ENCODE assay signal across 11 cellular contexts in genomic region chr12:48810817-48811453, GRCh38. TPM values are rescaled to one million over a fixed set of nuclear protein-coding genes. Genes with fewer than 3 reads are reported as not detected.
DNase-seq lines count a peak whose midpoint lies in the region; ATAC-seq and TF ChIP-seq lines count a peak whose summit lies in the region.
"Had no signal": no experiment of that assay in that cellular context is flagged by ENCODE, and none has a peak within 500 bp of the region (broad histone marks: within the 10 kb centered on the region; RNA-seq: fewer than 3 reads in every experiment).

No MANE protein-coding gene starts in this region.

- POLR2A ChIA-PET in A673 (lab: Charles Lee; ENCODE audit: low non-redundant PET) = no interaction called here

- H3K4me1 ChIP-seq in ovary (ENCODE audit: insufficient read depth) (peaks cover 22% of the 10 kb centered on the region), A673 (ENCODE audit: insufficient read depth, low read length, poor library complexity, severe bottlenecking) (peaks cover 11% of the 10 kb centered on the region)

- 5 to 11% (median 11%) methylated on average over 5 of the region's 5 CpGs for WGBS in ovary, 3 donors

- no peak for TF ChIP-seq POLR2A in ovary (IDR thresholded peaks at IDR 0.05)

- H3K27me3 ChIP-seq in ovary (no peaks in the 10 kb centered on the region), A673 (replicated peaks; ENCODE audit: insufficient read depth, low read depth, low read length, poor library complexity) (no peaks in the 10 kb centered on the region)

- TF ChIP-seq EP300 in ovary (IDR thresholded peaks at IDR 0.05) = no peak

- H3K4me3 ChIP-seq in WI38 (ENCODE audit: low read depth, low read length) (peak overlapping the region; percentile 8; the same call in 1 of the 2 replicates), fibroblast of mammary gland (ENCODE audit: control insufficient read depth, low read depth, low read length) (no peak overlapping the region), ovary (no peak overlapping the region), A673 (ENCODE audit: low read depth, low read length, poor library complexity, severe bottlenecking) (no peak overlapping the region)

- intact Hi-C loops in ovary (cut with DNase I) (no loop called here), A673 (cut with micrococcal nuclease; ENCODE audit: unreplicated experiment) (no loop called here)

- BruUV-seq in A673 (replicated peaks; lab: Mats Ljungman, UMichigan) = no TSS peak

- peak; percentile 96 for DNase-seq in EH (ENCODE audit: low read depth)
- peak; percentile 93 for DNase-seq in fibroblast of mammary gland (ENCODE audit: low read depth)
- peak; percentile 77 to 84 (median 80) for DNase-seq in ovary
- DNase-seq in CD1c-positive myeloid dendritic cell (ENCODE audit: extremely low spot score) = no peak
- DNase-seq in A673 (ENCODE audit: low spot score) = no peak
- DNase-seq: activated effector memory CD4-positive, alpha-beta T cell treated with Interleukin-2 at 50 U/mL for 16 hours; COR-L47; effector CD4-positive, alpha-beta T cell had no signal

- CTCF ChIA-PET in A673 (lab: Charles Lee) = interaction anchor here (0.6 kb wide), 1 partner anchor 1503 kb away, joined by 3 read pairs; no protein-coding TSS in a partner anchor

- no peaks in the 10 kb centered on the region for H3K36me3 ChIP-seq in ovary
- no peaks in the 10 kb centered on the region for H3K36me3 ChIP-seq in A673 (ENCODE audit: insufficient read depth, low read length, poor library complexity, severe bottlenecking)

- ATAC-seq in HG02870 (IDR thresholded peaks at IDR 0.05; ENCODE audit: unreplicated experiment) = no peak
- ATAC-seq in HG03565 (IDR thresholded peaks at IDR 0.05; ENCODE audit: unreplicated experiment) = no peak

- H3K27ac ChIP-seq in ovary = peak overlapping the region; percentile 90 to 95
- no peak overlapping the region for H3K27ac ChIP-seq in A673 (ENCODE audit: low read depth, low read length, poor library complexity, severe bottlenecking)

- TF ChIP-seq CTCF in WI38 (IDR thresholded peaks at IDR 0.05; ENCODE audit: low read depth, low read length) (no peak), fibroblast of mammary gland (conservative IDR thresholded peaks at IDR 0.05; ENCODE audit: control insufficient read depth, insufficient read depth, low read depth, low read length) (no peak), ovary (IDR thresholded peaks at IDR 0.05) (no peak), A673 (conservative IDR thresholded peaks at IDR 0.05; ENCODE audit: low read depth, low read length) (no peak)

- H3K9me3 ChIP-seq in ovary (no peaks in the 10 kb centered on the region), A673 (ENCODE audit: low read depth, low read length, poor library complexity, severe bottlenecking) (no peaks in the 10 kb centered on the region)

RNA-seq across cellular contexts. Expression of gene CACNB3, which starts 7.4 kb away (rescaled TPM):
- total RNA-seq in ovary (100 to 1,000 TPM in 3 of 7 donors, 10 to 100 TPM in 4; 24.1 to 162 (median 92.3) TPM), A673 (2021) (23.8 and 32.4 TPM in 2 replicates)
- polyA plus RNA-seq in ovary = 10 to 100 TPM; 29.5 to 50.5 TPM

RNA-seq across cellular contexts. Expression of gene ADCY6, which starts 22.0 kb away (rescaled TPM):
- total RNA-seq in ovary (10 to 100 TPM; 14.8 to 83.3 (median 51.9) TPM), A673 (2021) (6.8 and 12.8 TPM in 2 replicates)
- polyA plus RNA-seq in ovary = 10 to 100 TPM; 25.4 to 28.1 TPM

RNA-seq across cellular contexts. Expression of gene DDX23, which starts 41.0 kb away (rescaled TPM):
- total RNA-seq in ovary = 10 to 100 TPM; 48.0 to 82.2 (median 70.5) TPM
- 100 to 1,000 TPM in 1 of 2 donors, 10 to 100 TPM in 1; 60.0 to 108 TPM for polyA plus RNA-seq in ovary
- total RNA-seq in A673 (2021) = 111 and 135 TPM in 2 replicates

RNA-seq across cellular contexts. Expression of gene RND1, which starts 54.7 kb away (rescaled TPM):
- total RNA-seq in ovary = 1 to 10 TPM in 1 of 7 donors, under 1 TPM in 6; 0.23 to 3.8 (median 0.38) TPM
- 1 to 10 TPM; 1.2 to 2.1 TPM for polyA plus RNA-seq in ovary
- 2.0 and 2.7 TPM in 2 replicates for total RNA-seq in A673 (2021)

Comparison
In these comparisons a context has a peak if more than half of its experiments do, and no peak if none do; other contexts are left out.
1. DNase-seq: peak in EH (single experiment), fibroblast of mammary gland (single experiment) and ovary (5 of 5); none in CD1c-positive myeloid dendritic cell (single experiment) and A673 (single experiment).